ENCODE assay signal across 1 cellular context in the genomic region with DNA sequence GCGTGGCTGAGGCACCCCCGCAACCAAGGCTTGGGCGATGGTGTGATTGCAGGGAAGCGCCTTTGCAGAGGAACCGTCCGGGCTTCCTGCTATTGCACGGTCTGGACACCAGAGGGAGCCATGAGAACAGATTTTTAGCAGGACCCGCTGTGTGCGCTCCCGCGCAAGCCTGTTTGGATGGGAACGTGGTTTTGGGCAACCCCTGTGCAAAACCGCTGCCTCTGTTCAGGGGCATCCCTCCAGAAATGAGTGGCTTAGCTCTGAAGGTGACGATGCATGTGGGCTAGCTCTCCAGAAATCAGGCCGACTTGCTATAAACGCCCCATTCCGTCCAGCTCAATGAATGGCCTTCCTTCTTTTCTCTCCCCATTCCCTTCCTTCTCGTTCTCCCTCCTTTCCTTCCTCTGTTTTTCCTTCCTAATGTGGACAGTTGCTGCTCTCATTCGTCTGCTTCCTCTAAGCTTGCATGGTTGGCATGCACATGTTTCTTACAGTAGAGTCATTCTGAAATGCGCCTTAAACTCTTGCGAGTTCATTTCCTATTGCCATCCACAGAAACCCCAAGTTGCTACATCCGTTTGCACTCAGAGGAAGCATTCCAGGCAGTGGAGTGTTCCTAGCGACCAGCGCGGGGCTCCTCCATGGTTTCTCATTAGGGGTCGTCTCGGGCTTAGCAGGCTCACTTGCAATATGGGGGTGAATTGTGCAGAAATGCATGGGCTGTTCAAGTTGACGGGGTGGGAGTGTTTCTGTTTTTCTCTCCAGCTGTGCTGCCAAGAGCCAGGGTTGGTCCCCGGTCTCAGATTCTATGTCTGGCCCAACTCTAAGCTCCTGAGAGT.
TF ChIP-seq lines count a peak whose summit lies in the region.

No MANE protein-coding gene starts in this region.

TF ChIP-seq in SK-N-SH treated with all-trans-retinoic acid at 6 μM for 48 hours, 23 proteins besides CTCF, POLR2A, EP300 and RAD21 (continued from another document):
- TF ChIP-seq, protein P1, sequence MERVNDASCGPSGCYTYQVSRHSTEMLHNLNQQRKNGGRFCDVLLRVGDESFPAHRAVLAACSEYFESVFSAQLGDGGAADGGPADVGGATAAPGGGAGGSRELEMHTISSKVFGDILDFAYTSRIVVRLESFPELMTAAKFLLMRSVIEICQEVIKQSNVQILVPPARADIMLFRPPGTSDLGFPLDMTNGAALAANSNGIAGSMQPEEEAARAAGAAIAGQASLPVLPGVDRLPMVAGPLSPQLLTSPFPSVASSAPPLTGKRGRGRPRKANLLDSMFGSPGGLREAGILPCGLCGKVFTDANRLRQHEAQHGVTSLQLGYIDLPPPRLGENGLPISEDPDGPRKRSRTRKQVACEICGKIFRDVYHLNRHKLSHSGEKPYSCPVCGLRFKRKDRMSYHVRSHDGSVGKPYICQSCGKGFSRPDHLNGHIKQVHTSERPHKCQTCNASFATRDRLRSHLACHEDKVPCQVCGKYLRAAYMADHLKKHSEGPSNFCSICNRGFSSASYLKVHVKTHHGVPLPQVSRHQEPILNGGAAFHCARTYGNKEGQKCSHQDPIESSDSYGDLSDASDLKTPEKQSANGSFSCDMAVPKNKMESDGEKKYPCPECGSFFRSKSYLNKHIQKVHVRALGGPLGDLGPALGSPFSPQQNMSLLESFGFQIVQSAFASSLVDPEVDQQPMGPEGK (CRISPR knock-in tag; IDR thresholded peaks at IDR 0.05; ENCODE audit: borderline replicate concordance): no peak
- TF ChIP-seq ISL1 (CRISPR knock-in tag; IDR thresholded peaks at IDR 0.05) (no peak), PPARA (CRISPR knock-in tag; IDR thresholded peaks at IDR 0.05; ENCODE audit: borderline replicate concordance) (no peak), TCF4 (CRISPR knock-in tag; IDR thresholded peaks at IDR 0.05; ENCODE audit: borderline replicate concordance) (no peak), BACH2 (CRISPR knock-in tag; IDR thresholded peaks at IDR 0.05; ENCODE audit: borderline replicate concordance) (no peak)
